In genomic region chr21:43984905-43985689, GRCh38 we compare ENCODE assay signal across 16 cellular contexts. TPM values are rescaled to one million over a fixed set of nuclear protein-coding genes. Genes with fewer than 3 reads are reported as not detected.
DNase-seq lines count a peak whose midpoint lies in the region; ATAC-seq lines count a peak whose summit lies in the region.
"Had no signal": no experiment of that assay in that cellular context is flagged by ENCODE, and none has a peak within 500 bp of the region (broad histone marks: within the 10 kb centered on the region; RNA-seq: fewer than 3 reads in every experiment).

No MANE protein-coding gene starts in this region.

- H3K27me3 ChIP-seq in iPS-18a (ENCODE audit: control insufficient read depth, insufficient read depth, low read length) = peaks cover 6% of the 10 kb centered on the region
- H3K27me3 ChIP-seq: brain microvascular endothelial cell, gastrocnemius medialis had no signal

- peaks cover 23% of the 10 kb centered on the region for H3K4me1 Mint-ChIP-seq in activated naive CD8-positive, alpha-beta T cell (ENCODE audit: low read depth)
- H3K4me1 Mint-ChIP-seq in activated naive CD8-positive, alpha-beta T cell treated with anti-CD3 and anti-CD28 coated beads, Interleukin-2, amount 50 U/mL, for 24 hours = peaks cover 17% of the 10 kb centered on the region
- H3K4me1 Mint-ChIP-seq in T-helper 17 cell = peaks cover 12% of the 10 kb centered on the region
- peaks cover 12% of the 10 kb centered on the region for H3K4me1 Mint-ChIP-seq in stimulated activated effector memory CD8-positive, alpha-beta T cell treated with anti-CD3 and anti-CD28 coated beads, Interleukin-12 subunit alpha, Interleukin-12 subunit beta, amount 100 ng/mL, for 72 hours

- H3K27me3 Mint-ChIP-seq in activated naive CD8-positive, alpha-beta T cell = no peaks in the 10 kb centered on the region
- no peaks in the 10 kb centered on the region for H3K27me3 Mint-ChIP-seq in activated naive CD8-positive, alpha-beta T cell treated with anti-CD3 and anti-CD28 coated beads, Interleukin-2, amount 50 U/mL, for 24 hours
- no peaks in the 10 kb centered on the region for H3K27me3 Mint-ChIP-seq in T-helper 17 cell
- H3K27me3 Mint-ChIP-seq: effector memory CD8-positive, alpha-beta T cell; progenitor cell of endocrine pancreas; type B pancreatic cell had no signal

- no peaks in the 10 kb centered on the region for H3K9me3 ChIP-seq in T-helper 17 cell (ENCODE audit: control insufficient read depth, low read length, poor library complexity, severe bottlenecking)
- no peaks in the 10 kb centered on the region for H3K9me3 ChIP-seq in iPS-18a (ENCODE audit: control insufficient read depth, low read depth, low read length)
- H3K9me3 ChIP-seq: gastrocnemius medialis had no signal

- H3K27ac ChIP-seq in iPS-18a (ENCODE audit: low read length) = no peak overlapping the region
- H3K27ac ChIP-seq: brain microvascular endothelial cell, gastrocnemius medialis had no signal

- peak overlapping the region; percentile 76 for H3K27ac Mint-ChIP-seq in activated naive CD8-positive, alpha-beta T cell
- no peak overlapping the region for H3K27ac Mint-ChIP-seq in activated naive CD8-positive, alpha-beta T cell treated with anti-CD3 and anti-CD28 coated beads, Interleukin-2, amount 50 U/mL, for 24 hours
- peak overlapping the region; percentile 8 for H3K27ac Mint-ChIP-seq in T-helper 17 cell
- H3K27ac Mint-ChIP-seq in stimulated activated effector memory CD8-positive, alpha-beta T cell treated with anti-CD3 and anti-CD28 coated beads, Interleukin-12 subunit alpha, Interleukin-12 subunit beta, amount 100 ng/mL, for 72 hours = peak overlapping the region; percentile 84
- H3K27ac Mint-ChIP-seq: progenitor cell of endocrine pancreas had no signal

- no peaks in the 10 kb centered on the region for H3K9me3 Mint-ChIP-seq in activated naive CD8-positive, alpha-beta T cell (ENCODE audit: low read depth)
- no peaks in the 10 kb centered on the region for H3K9me3 Mint-ChIP-seq in activated naive CD8-positive, alpha-beta T cell treated with anti-CD3 and anti-CD28 coated beads, Interleukin-2, amount 50 U/mL, for 24 hours
- H3K9me3 Mint-ChIP-seq in stimulated activated effector memory CD8-positive, alpha-beta T cell treated with anti-CD3 and anti-CD28 coated beads, Interleukin-12 subunit alpha, Interleukin-12 subunit beta, amount 100 ng/mL, for 72 hours = no peaks in the 10 kb centered on the region
- H3K9me3 Mint-ChIP-seq: effector memory CD8-positive, alpha-beta T cell; type B pancreatic cell had no signal

- no peaks in the 10 kb centered on the region for H3K36me3 ChIP-seq in iPS-18a (ENCODE audit: control insufficient read depth, low read depth, low read length)
- H3K36me3 ChIP-seq: brain microvascular endothelial cell had no signal

- no peak overlapping the region for H3K4me3 Mint-ChIP-seq in activated naive CD8-positive, alpha-beta T cell
- H3K4me3 Mint-ChIP-seq in activated naive CD8-positive, alpha-beta T cell treated with anti-CD3 and anti-CD28 coated beads, Interleukin-2, amount 50 U/mL, for 24 hours = no peak overlapping the region
- no peak overlapping the region for H3K4me3 Mint-ChIP-seq in T-helper 17 cell
- H3K4me3 Mint-ChIP-seq in stimulated activated effector memory CD8-positive, alpha-beta T cell treated with anti-CD3 and anti-CD28 coated beads, Interleukin-12 subunit alpha, Interleukin-12 subunit beta, amount 100 ng/mL, for 72 hours = no peak overlapping the region
- H3K4me3 Mint-ChIP-seq: effector memory CD8-positive, alpha-beta T cell; type B pancreatic cell had no signal

- DNase-seq in activated naive CD8-positive, alpha-beta T cell treated with anti-CD3 and anti-CD28 coated beads, Interleukin-2, amount 50 U/mL, for 24 hours = no peak
- DNase-seq in T-helper 17 cell (no peak), cerebellar cortex (ENCODE audit: low spot score) (no peak), G401 (ENCODE audit: low spot score) (no peak)
- DNase-seq in stimulated activated effector memory CD8-positive, alpha-beta T cell treated with anti-CD3 and anti-CD28 coated beads, Interleukin-12 subunit alpha, Interleukin-12 subunit beta, amount 100 ng/mL, for 72 hours (ENCODE audit: low spot score in 2 of 2) = no peak
- DNase-seq: brain microvascular endothelial cell; effector memory CD8-positive, alpha-beta T cell; gastrocnemius medialis; NCI-H1105; NCI-H446 treated with DMSO at 0.1 percent for 48 hours; OCI-M1 had no signal

- in situ Hi-C loops in G401 (cut with HindIII; ENCODE audit: low sequenced_read_pairs) = no loop called here

- peaks cover 8% of the 10 kb centered on the region for H3K4me1 ChIP-seq in iPS-18a (ENCODE audit: control insufficient read depth, low read depth, low read length)

- H3K36me3 Mint-ChIP-seq in activated naive CD8-positive, alpha-beta T cell = no peaks in the 10 kb centered on the region
- peaks cover 3% of the 10 kb centered on the region for H3K36me3 Mint-ChIP-seq in activated naive CD8-positive, alpha-beta T cell treated with anti-CD3 and anti-CD28 coated beads, Interleukin-2, amount 50 U/mL, for 24 hours (ENCODE audit: low read depth)
- no peaks in the 10 kb centered on the region for H3K36me3 Mint-ChIP-seq in T-helper 17 cell (ENCODE audit: low read depth)
- H3K36me3 Mint-ChIP-seq in stimulated activated effector memory CD8-positive, alpha-beta T cell treated with anti-CD3 and anti-CD28 coated beads, Interleukin-12 subunit alpha, Interleukin-12 subunit beta, amount 100 ng/mL, for 72 hours = peaks cover 12% of the 10 kb centered on the region
- H3K36me3 Mint-ChIP-seq: type B pancreatic cell had no signal

- peak overlapping the region; percentile 52 for H3K4me3 ChIP-seq in iPS-18a (ENCODE audit: low read length)
- H3K4me3 ChIP-seq: gastrocnemius medialis had no signal

- H3K9ac ChIP-seq in iPS-18a (ENCODE audit: low read length) = no peak overlapping the region

- no peak for ATAC-seq in activated naive CD8-positive, alpha-beta T cell treated with anti-CD3 and anti-CD28 coated beads, Interleukin-2, amount 50 U/mL, for 24 hours
- no peak for ATAC-seq in T-helper 17 cell
- peak; percentile 31 for ATAC-seq in stimulated activated effector memory CD8-positive, alpha-beta T cell treated with anti-CD3 and anti-CD28 coated beads, Interleukin-12 subunit alpha, Interleukin-12 subunit beta, amount 100 ng/mL, for 72 hours
- ATAC-seq in GM19467 (IDR thresholded peaks at IDR 0.05; ENCODE audit: unreplicated experiment) = no peak
- ATAC-seq: effector memory CD8-positive, alpha-beta T cell; gastrocnemius medialis had no signal

RNA-seq across cellular contexts. Expression of gene TRAPPC10, which starts 27.0 kb away (rescaled TPM):
- total RNA-seq in T-helper 17 cell = 100 to 1,000 TPM; 107 to 122 TPM
- total RNA-seq in G401 (2014; rRNA removed; shearing (Covaris generic)) = 11.1 and 15.4 TPM in 2 replicates
